In genomic region chr2:121567452-121567851, GRCh38 we compare ENCODE assay signal across 17 cellular contexts. TPM values are rescaled to one million over a fixed set of nuclear protein-coding genes. Genes with fewer than 3 reads are reported as not detected.
DNase-seq lines count a peak whose midpoint lies in the region; ATAC-seq and TF ChIP-seq lines count a peak whose summit lies in the region.
"Had no signal": no experiment of that assay in that cellular context is flagged by ENCODE, and none has a peak within 500 bp of the region (broad histone marks: within the 10 kb centered on the region; RNA-seq: fewer than 3 reads in every experiment).

No MANE protein-coding gene starts in this region.

- TF ChIP-seq CTCF in natural killer cell (IDR thresholded peaks at IDR 0.05) = no peak
- no peak for TF ChIP-seq CTCF in neural crest cell (conservative IDR thresholded peaks at IDR 0.05)

- H3K27me3 Mint-ChIP-seq in natural killer cell (ENCODE audit: low read depth in 2 of 2) = no peaks in the 10 kb centered on the region
- no peaks in the 10 kb centered on the region for H3K27me3 Mint-ChIP-seq in natural killer cell treated with Interleukin-12 subunit alpha and Interleukin-12 subunit beta and Interleukin-15 and Interleukin-18, amount 100 ng/mL, for 72 hours
- H3K27me3 Mint-ChIP-seq in effector memory CD8-positive, alpha-beta T cell = no peaks in the 10 kb centered on the region
- no peaks in the 10 kb centered on the region for H3K27me3 Mint-ChIP-seq in neural crest cell (ENCODE audit: low read depth)
- H3K27me3 Mint-ChIP-seq: CD4-positive, alpha-beta T cell had no signal

- intact Hi-C loops in natural killer cell (cut with micrococcal nuclease) = no loop called here

- H3K4me3 Mint-ChIP-seq in natural killer cell (no peak overlapping the region), neural crest cell (peak overlapping the region; percentile 41)
- H3K4me3 Mint-ChIP-seq in natural killer cell treated with Interleukin-12 subunit alpha and Interleukin-12 subunit beta and Interleukin-15 and Interleukin-18, amount 100 ng/mL, for 72 hours = no peak overlapping the region
- H3K4me3 Mint-ChIP-seq in effector memory CD8-positive, alpha-beta T cell = no peak overlapping the region
- H3K4me3 Mint-ChIP-seq: CD4-positive, alpha-beta T cell had no signal

- DNase-seq in natural killer cell (no peak), neural crest cell (ENCODE audit: low read depth, low spot score) (no peak), glomerular visceral epithelial cell (ENCODE audit: extremely low spot score) (no peak), NCI-H2029 treated with DMSO at 0.1 percent for 48 hours (lab: John Stamatoyannopoulos, UW) (no peak)
- DNase-seq in natural killer cell treated with Interleukin-12 subunit alpha and Interleukin-12 subunit beta and Interleukin-15 and Interleukin-18, amount 100 ng/mL, for 72 hours (ENCODE audit: low spot score) = no peak
- DNase-seq in effector memory CD8-positive, alpha-beta T cell = no peak
- DNase-seq: Caco-2; CD4-positive, alpha-beta T cell; GDM1; NCI-H1105; NCI-H1694; NCI-H2227 treated with DMSO at 0.1 percent for 48 hours; PC-3; RPMI8226; SHP77 treated with DMSO at 0.1 percent for 48 hours had no signal

- H3K4me1 Mint-ChIP-seq in natural killer cell = peaks cover 63 to 76% of the 10 kb centered on the region in 2 donors
- H3K4me1 Mint-ChIP-seq in natural killer cell treated with Interleukin-12 subunit alpha and Interleukin-12 subunit beta and Interleukin-15 and Interleukin-18, amount 100 ng/mL, for 72 hours (ENCODE audit: low read depth in 2 of 2) = peaks cover 25 to 58% of the 10 kb centered on the region in 2 donors
- H3K4me1 Mint-ChIP-seq in effector memory CD8-positive, alpha-beta T cell (ENCODE audit: low read depth in 2 of 2) = peaks cover 45 to 54% of the 10 kb centered on the region in 2 donors
- peaks cover 78% of the 10 kb centered on the region for H3K4me1 Mint-ChIP-seq in neural crest cell

- H3K36me3 Mint-ChIP-seq in natural killer cell (no peaks in the 10 kb centered on the region), neural crest cell (ENCODE audit: low read depth) (peaks cover 3% of the 10 kb centered on the region)
- peaks cover 5% of the 10 kb centered on the region for H3K36me3 Mint-ChIP-seq in natural killer cell treated with Interleukin-12 subunit alpha and Interleukin-12 subunit beta and Interleukin-15 and Interleukin-18, amount 100 ng/mL, for 72 hours
- peaks cover 10% of the 10 kb centered on the region for H3K36me3 Mint-ChIP-seq in effector memory CD8-positive, alpha-beta T cell (ENCODE audit: insufficient read depth)

- ATAC-seq in natural killer cell (no peak), HG03571 (IDR thresholded peaks at IDR 0.05; ENCODE audit: unreplicated experiment) (no peak), GM19455 (IDR thresholded peaks at IDR 0.05; ENCODE audit: unreplicated experiment) (no peak)
- no peak for ATAC-seq in natural killer cell treated with Interleukin-12 subunit alpha and Interleukin-12 subunit beta and Interleukin-15 and Interleukin-18, amount 100 ng/mL, for 72 hours
- no peak for ATAC-seq in effector memory CD8-positive, alpha-beta T cell (replicated peaks)
- ATAC-seq: PC-3 had no signal

- H3K27ac Mint-ChIP-seq in natural killer cell (peak overlapping the region; percentile 5 to 13), neural crest cell (ENCODE audit: unreplicated experiment) (peak overlapping the region; percentile 23)
- peak overlapping the region in 1 of 2 donors; percentile 10 for H3K27ac Mint-ChIP-seq in natural killer cell treated with Interleukin-12 subunit alpha and Interleukin-12 subunit beta and Interleukin-15 and Interleukin-18, amount 100 ng/mL, for 72 hours
- peak overlapping the region; percentile 19 to 79 for H3K27ac Mint-ChIP-seq in effector memory CD8-positive, alpha-beta T cell

- H3K9me3 Mint-ChIP-seq in natural killer cell = no peaks in the 10 kb centered on the region
- H3K9me3 Mint-ChIP-seq in natural killer cell treated with Interleukin-12 subunit alpha and Interleukin-12 subunit beta and Interleukin-15 and Interleukin-18, amount 100 ng/mL, for 72 hours = no peaks in the 10 kb centered on the region
- no peaks in the 10 kb centered on the region for H3K9me3 Mint-ChIP-seq in effector memory CD8-positive, alpha-beta T cell
- peaks cover 2% of the 10 kb centered on the region for H3K9me3 Mint-ChIP-seq in neural crest cell
- H3K9me3 Mint-ChIP-seq: CD4-positive, alpha-beta T cell had no signal

RNA-seq across cellular contexts. Expression of gene RNU4ATAC, which starts 36.8 kb away (rescaled TPM):
- total RNA-seq in natural killer cell = not detected
- total RNA-seq in natural killer cell treated with Interleukin-12 subunit alpha and Interleukin-12 subunit beta and Interleukin-15 and Interleukin-18, amount 100 ng/mL, for 72 hours = not detected
- total RNA-seq in neural crest cell = not detected in 2 replicates
- total RNA-seq: Caco-2; CD4-positive, alpha-beta T cell; PC-3 had no signal
